ENCODE assay signal across 1 cellular context in the genomic region with DNA sequence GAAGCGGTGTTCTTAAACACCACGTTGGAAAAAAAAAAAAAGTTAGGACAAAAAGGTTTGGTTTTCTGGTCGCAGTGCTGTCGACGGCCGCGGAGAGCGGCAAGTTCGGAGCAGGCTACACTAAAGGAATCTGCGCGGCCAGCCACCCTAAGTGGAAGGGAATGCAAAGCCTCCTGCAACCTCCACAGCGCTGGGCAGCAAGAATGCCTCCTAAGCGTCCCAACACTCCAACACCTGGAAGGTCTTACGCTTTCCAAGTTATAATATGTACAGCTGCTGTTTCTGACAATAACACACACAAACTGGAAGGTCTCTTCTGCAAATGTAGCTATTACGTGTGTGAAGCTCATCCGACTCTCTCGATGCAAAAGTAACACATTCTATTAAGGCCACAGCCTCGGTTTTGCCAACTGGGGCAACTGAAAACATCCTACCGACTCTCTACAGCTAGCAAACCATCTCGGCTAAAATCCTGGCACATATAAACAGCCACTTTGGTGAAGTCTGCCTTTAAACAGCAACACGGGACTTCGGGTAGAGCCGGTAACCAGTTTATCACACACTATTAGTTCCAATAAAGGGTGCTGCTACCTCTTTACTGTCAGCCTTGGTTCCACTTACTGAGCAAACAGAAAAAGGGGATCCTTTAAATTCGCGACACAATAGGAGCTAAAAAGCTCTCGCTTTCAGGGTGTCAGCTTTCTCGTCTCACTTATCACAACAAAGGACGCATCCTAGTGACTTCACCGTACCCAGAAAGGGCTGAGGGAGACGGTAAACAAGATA.
TF ChIP-seq lines count a peak whose summit lies in the region.

No MANE protein-coding gene starts in this region.

TF ChIP-seq in K562, 482 proteins besides CTCF, POLR2A, EP300 and RAD21 (continued from another document):
- TF ChIP-seq ETV6 (IDR thresholded peaks at IDR 0.05; ENCODE audit: borderline replicate concordance in 1 of 2, low read depth in 2 of 2, low read length in 1 of 2) (no peak), ETV6 (CRISPR knock-in tag; IDR thresholded peaks at IDR 0.05; ENCODE audit: borderline replicate concordance) (no peak), DNMT1 (IDR thresholded peaks at IDR 0.05) (no peak), SAFB (IDR thresholded peaks at IDR 0.05; ENCODE audit: borderline replicate concordance, low read depth, low read length) (no peak), TGIF2 (CRISPR knock-in tag; IDR thresholded peaks at IDR 0.05) (0 out of 2 replicates have a peak, but pooled peaks have one; percentile 28), SMARCE1 (IDR thresholded peaks at IDR 0.05) (no peak), ZNF232 (CRISPR knock-in tag; IDR thresholded peaks at IDR 0.05) (no peak), THAP7 (CRISPR knock-in tag; IDR thresholded peaks at IDR 0.05) (no peak), MTA1 (IDR thresholded peaks at IDR 0.05; ENCODE audit: borderline replicate concordance) (peak; percentile 72; the same call in 1 of the 2 replicates), HNRNPLL (IDR thresholded peaks at IDR 0.05; ENCODE audit: low read depth, low read length, poor library complexity, severe bottlenecking) (peak; percentile 43), ZNF140 (CRISPR knock-in tag; IDR thresholded peaks at IDR 0.05) (no peak), KHSRP (IDR thresholded peaks at IDR 0.05) (no peak), ZNF584 (CRISPR knock-in tag; IDR thresholded peaks at IDR 0.05; ENCODE audit: low read depth) (no peak), LARP7 (IDR thresholded peaks at IDR 0.05) (peak; percentile 24; the same call in 1 of the 2 replicates), MBD2 (IDR thresholded peaks at IDR 0.05; ENCODE audit: borderline replicate concordance, low read depth) (no peak), NCOA6 (IDR thresholded peaks at IDR 0.05) (no peak), TAF1 (IDR thresholded peaks at IDR 0.05; ENCODE audit: control insufficient read depth, extremely low read depth, insufficient read depth, low read length, severe bottlenecking) (peak; percentile 35), L3MBTL2 (IDR thresholded peaks at IDR 0.05) (peak; percentile 37; the same call in 1 of the 2 replicates), ZSCAN29 (IDR thresholded peaks at IDR 0.05) (0 out of 2 replicates have a peak, but pooled peaks have one; percentile 2), NRF1 (conservative IDR thresholded peaks at IDR 0.05 in 1 of 2, IDR thresholded peaks at IDR 0.05 in 1 of 2) (peak; percentile 35 to 55; a peak in 3 of 4 replicates), NFATC3 (IDR thresholded peaks at IDR 0.05) (no peak), AFF1 (IDR thresholded peaks at IDR 0.05; ENCODE audit: low read depth in 1 of 2, partially characterized antibody in 2 of 2) (peak in 1 of 2 experiments; percentile 25), MTA3 (IDR thresholded peaks at IDR 0.05; ENCODE audit: borderline replicate concordance) (no peak), CXXC5 (CRISPR knock-in tag; IDR thresholded peaks at IDR 0.05) (peak; percentile 23), SAP30 (IDR thresholded peaks at IDR 0.05; ENCODE audit: borderline replicate concordance, insufficient read depth, low read depth, low read length, poor library complexity, severe bottlenecking) (peak; percentile 16), SRF (CRISPR knock-in tag; IDR thresholded peaks at IDR 0.05) (0 out of 4 replicates have a peak, but pooled peaks of 1 of the 2 experiments have one; percentile 26), TBL1XR1 (IDR thresholded peaks at IDR 0.05; ENCODE audit: low read length in 2 of 2) (0 out of 4 replicates have a peak, but pooled peaks of 1 of the 2 experiments have one; percentile 32)
- TF ChIP-seq, protein P1, sequence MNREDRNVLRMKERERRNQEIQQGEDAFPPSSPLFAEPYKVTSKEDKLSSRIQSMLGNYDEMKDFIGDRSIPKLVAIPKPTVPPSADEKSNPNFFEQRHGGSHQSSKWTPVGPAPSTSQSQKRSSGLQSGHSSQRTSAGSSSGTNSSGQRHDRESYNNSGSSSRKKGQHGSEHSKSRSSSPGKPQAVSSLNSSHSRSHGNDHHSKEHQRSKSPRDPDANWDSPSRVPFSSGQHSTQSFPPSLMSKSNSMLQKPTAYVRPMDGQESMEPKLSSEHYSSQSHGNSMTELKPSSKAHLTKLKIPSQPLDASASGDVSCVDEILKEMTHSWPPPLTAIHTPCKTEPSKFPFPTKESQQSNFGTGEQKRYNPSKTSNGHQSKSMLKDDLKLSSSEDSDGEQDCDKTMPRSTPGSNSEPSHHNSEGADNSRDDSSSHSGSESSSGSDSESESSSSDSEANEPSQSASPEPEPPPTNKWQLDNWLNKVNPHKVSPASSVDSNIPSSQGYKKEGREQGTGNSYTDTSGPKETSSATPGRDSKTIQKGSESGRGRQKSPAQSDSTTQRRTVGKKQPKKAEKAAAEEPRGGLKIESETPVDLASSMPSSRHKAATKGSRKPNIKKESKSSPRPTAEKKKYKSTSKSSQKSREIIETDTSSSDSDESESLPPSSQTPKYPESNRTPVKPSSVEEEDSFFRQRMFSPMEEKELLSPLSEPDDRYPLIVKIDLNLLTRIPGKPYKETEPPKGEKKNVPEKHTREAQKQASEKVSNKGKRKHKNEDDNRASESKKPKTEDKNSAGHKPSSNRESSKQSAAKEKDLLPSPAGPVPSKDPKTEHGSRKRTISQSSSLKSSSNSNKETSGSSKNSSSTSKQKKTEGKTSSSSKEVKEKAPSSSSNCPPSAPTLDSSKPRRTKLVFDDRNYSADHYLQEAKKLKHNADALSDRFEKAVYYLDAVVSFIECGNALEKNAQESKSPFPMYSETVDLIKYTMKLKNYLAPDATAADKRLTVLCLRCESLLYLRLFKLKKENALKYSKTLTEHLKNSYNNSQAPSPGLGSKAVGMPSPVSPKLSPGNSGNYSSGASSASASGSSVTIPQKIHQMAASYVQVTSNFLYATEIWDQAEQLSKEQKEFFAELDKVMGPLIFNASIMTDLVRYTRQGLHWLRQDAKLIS (CRISPR knock-in tag; IDR thresholded peaks at IDR 0.05): peak; percentile 21; the same call in 1 of the 2 replicates
- TF ChIP-seq, protein P2, sequence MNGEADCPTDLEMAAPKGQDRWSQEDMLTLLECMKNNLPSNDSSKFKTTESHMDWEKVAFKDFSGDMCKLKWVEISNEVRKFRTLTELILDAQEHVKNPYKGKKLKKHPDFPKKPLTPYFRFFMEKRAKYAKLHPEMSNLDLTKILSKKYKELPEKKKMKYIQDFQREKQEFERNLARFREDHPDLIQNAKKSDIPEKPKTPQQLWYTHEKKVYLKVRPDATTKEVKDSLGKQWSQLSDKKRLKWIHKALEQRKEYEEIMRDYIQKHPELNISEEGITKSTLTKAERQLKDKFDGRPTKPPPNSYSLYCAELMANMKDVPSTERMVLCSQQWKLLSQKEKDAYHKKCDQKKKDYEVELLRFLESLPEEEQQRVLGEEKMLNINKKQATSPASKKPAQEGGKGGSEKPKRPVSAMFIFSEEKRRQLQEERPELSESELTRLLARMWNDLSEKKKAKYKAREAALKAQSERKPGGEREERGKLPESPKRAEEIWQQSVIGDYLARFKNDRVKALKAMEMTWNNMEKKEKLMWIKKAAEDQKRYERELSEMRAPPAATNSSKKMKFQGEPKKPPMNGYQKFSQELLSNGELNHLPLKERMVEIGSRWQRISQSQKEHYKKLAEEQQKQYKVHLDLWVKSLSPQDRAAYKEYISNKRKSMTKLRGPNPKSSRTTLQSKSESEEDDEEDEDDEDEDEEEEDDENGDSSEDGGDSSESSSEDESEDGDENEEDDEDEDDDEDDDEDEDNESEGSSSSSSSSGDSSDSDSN (IDR thresholded peaks at IDR 0.05; ENCODE audit: borderline replicate concordance in 1 of 2, low read depth in 2 of 2, low read length in 2 of 2): peak in 1 of 2 experiments; percentile 51; a peak in 2 of 4 replicates
- TF ChIP-seq, protein P3, sequence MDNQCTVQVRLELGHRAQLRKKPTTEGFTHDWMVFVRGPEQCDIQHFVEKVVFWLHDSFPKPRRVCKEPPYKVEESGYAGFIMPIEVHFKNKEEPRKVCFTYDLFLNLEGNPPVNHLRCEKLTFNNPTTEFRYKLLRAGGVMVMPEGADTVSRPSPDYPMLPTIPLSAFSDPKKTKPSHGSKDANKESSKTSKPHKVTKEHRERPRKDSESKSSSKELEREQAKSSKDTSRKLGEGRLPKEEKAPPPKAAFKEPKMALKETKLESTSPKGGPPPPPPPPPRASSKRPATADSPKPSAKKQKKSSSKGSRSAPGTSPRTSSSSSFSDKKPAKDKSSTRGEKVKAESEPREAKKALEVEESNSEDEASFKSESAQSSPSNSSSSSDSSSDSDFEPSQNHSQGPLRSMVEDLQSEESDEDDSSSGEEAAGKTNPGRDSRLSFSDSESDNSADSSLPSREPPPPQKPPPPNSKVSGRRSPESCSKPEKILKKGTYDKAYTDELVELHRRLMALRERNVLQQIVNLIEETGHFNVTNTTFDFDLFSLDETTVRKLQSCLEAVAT (IDR thresholded peaks at IDR 0.05): peak in 1 of 2 experiments; percentile 34; a peak in 1 of 4 replicates
